ENCODE assay signal across 9 cellular contexts in genomic region chr4:37675587-37676290, GRCh38.
DNase-seq lines count a peak whose midpoint lies in the region; ATAC-seq and TF ChIP-seq lines count a peak whose summit lies in the region.
"Had no signal": no experiment of that assay in that cellular context is flagged by ENCODE, and none has a peak within 500 bp of the region (broad histone marks: within the 10 kb centered on the region; RNA-seq: fewer than 3 reads in every experiment).

No MANE protein-coding gene starts in this region.

- no peaks in the 10 kb centered on the region for H3K36me3 ChIP-seq in SU-DHL-6 (ENCODE audit: low read length)

- H3K27me3 ChIP-seq in SU-DHL-6 (ENCODE audit: low read length): no peaks in the 10 kb centered on the region

- H3K27me3 Mint-ChIP-seq in nephron (ENCODE audit: low read depth): no peaks in the 10 kb centered on the region

- H3K4me3 Mint-ChIP-seq in nephron: peak overlapping the region in 1 of 3 experiments; percentile 57

- TF ChIP-seq CTCF in SU-DHL-6 (IDR thresholded peaks at IDR 0.05; ENCODE audit: insufficient read depth, low read length, poor library complexity, severe bottlenecking) (no peak), nephron (IDR thresholded peaks at IDR 0.05; ENCODE audit: unreplicated experiment in 3 of 3) (no peak)

- H3F3A ChIP-seq in SU-DHL-6 (ENCODE audit: insufficient read depth): peaks cover 7% of the 10 kb centered on the region; the same call in 1 of the 2 replicates

- H4K20me1 ChIP-seq in SU-DHL-6 (ENCODE audit: low read depth, low read length): peaks cover 5% of the 10 kb centered on the region; the same call in 1 of the 2 replicates

- H3K4me1 Mint-ChIP-seq in nephron: peaks cover 50% of the 10 kb centered on the region

- DNase-seq in DMS53 (lab: John Stamatoyannopoulos, UW) (peak; percentile 23), DMS53 treated with DMSO at 0.1 percent for 48 hours (lab: John Stamatoyannopoulos, UW; ENCODE audit: unreplicated experiment) (no peak), NCI-H446 treated with DMSO at 0.1 percent for 48 hours (lab: John Stamatoyannopoulos, UW) (no peak), NK-92 (lab: John Stamatoyannopoulos, UW; ENCODE audit: unreplicated experiment) (no peak), NCI-H1930 (lab: John Stamatoyannopoulos, UW) (no peak)

- ATAC-seq in HG02798 (IDR thresholded peaks at IDR 0.05; ENCODE audit: poor library complexity, unreplicated experiment): peak; percentile 97

- H3K4me2 ChIP-seq in SU-DHL-6 (ENCODE audit: low read depth, low read length, poor library complexity, severe bottlenecking): peak overlapping the region; percentile 41

- peak overlapping the region; percentile 42 for H3K27ac ChIP-seq in SU-DHL-6 (ENCODE audit: low read depth, low read length)
- H3K27ac ChIP-seq: 22Rv1 had no signal

- peaks cover 39% of the 10 kb centered on the region for H3K79me2 ChIP-seq in SU-DHL-6 (ENCODE audit: insufficient read depth, low read length)

- H3K9me3 Mint-ChIP-seq in nephron: no peaks in the 10 kb centered on the region

- H3K36me3 Mint-ChIP-seq in nephron (ENCODE audit: low read depth): peaks cover 17% of the 10 kb centered on the region

- no peaks in the 10 kb centered on the region for H3K9me2 ChIP-seq in SU-DHL-6 (replicated peaks; ENCODE audit: insufficient read depth, low read length)

- H3K4me3 ChIP-seq in SU-DHL-6 (ENCODE audit: insufficient read depth, low read length, poor library complexity, severe bottlenecking): peak overlapping the region; percentile 9

- H3K9ac ChIP-seq in SU-DHL-6 (ENCODE audit: low read length): peak overlapping the region; percentile 10; the same call in 1 of the 2 replicates

- peak overlapping the region in 2 of 3 experiments; percentile 40 to 66 for H3K27ac Mint-ChIP-seq in nephron

- H2AFZ ChIP-seq in SU-DHL-6 (ENCODE audit: low read depth, low read length, severe bottlenecking): no peak overlapping the region

- H3K9me3 ChIP-seq in SU-DHL-6 (ENCODE audit: insufficient read depth, low read length): no peaks in the 10 kb centered on the region
